6 cellular contexts compared by ENCODE assay signal in genomic region chr11:27726981-27727380, GRCh38. TPM values are rescaled to one million over a fixed set of nuclear protein-coding genes. Genes with fewer than 3 reads are reported as not detected.
"Had no signal": no experiment of that assay in that cellular context is flagged by ENCODE, and none has a peak within 500 bp of the region (broad histone marks: within the 10 kb centered on the region; RNA-seq: fewer than 3 reads in every experiment).

No MANE protein-coding gene starts in this region.

- H3K4me3 Mint-ChIP-seq: GM23338, H9 had no signal

- H2AFZ ChIP-seq: GM23338 had no signal

- DNase-seq: H9, HCEC 1CT, IMR-90, KG1 had no signal

- H3K27ac Mint-ChIP-seq: GM23338, H9 had no signal

- H3K9me3 Mint-ChIP-seq: GM23338, H9 had no signal

- H3K4me3 ChIP-seq: GM23338, K562 had no signal

- H3K4me2 ChIP-seq: GM23338 had no signal

RNA-seq across cellular contexts. Expression of gene BDNF, which starts 26.7 kb away (rescaled TPM):
- polyA plus RNA-seq: K562 had no signal
